In the genomic region with DNA sequence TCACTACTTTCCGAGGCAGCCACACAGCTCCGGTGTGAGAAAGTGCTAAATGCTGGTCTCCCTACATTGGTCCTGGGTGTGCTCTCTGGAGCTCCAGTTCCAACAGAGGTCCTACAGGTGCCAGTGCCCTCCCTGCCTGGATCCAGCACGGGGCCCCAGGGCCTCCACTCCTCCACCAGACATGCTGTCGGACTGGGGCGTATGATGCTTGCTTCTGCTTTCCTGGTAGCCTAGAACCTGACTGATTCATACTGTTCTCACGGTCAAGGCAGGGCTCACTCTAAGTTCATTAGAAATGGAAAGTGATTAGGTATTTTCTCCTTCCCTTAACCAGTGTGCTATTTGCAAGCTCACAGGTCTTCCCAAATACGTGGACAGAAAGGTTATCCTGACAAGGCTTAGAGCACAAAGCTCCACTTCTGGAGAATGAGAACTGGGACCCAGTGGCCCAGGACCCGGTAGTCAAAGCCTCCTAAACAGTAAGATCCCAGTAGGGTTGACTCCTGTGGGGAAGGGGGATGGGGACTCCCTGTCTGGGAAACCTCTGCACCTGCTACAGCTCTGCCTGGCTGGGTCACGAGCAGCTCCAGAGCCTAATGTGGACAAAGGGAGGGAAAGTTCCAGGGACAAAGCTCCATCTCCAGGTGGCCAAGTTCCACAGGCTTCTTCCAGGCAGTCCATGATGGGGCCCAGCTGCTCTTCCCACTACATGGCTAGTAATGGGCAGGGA, we compare ENCODE assay signal across 12 cellular contexts.
DNase-seq lines count a peak whose midpoint lies in the region; ATAC-seq, FAIRE-seq and TF ChIP-seq lines count a peak whose summit lies in the region.
"Had no signal": no experiment of that assay in that cellular context is flagged by ENCODE, and none has a peak within 500 bp of the region (broad histone marks: within the 10 kb centered on the region; RNA-seq: fewer than 3 reads in every experiment).

No MANE protein-coding gene starts in this region.

- peak overlapping the region; percentile 48 for H3K4me2 ChIP-seq in OCI-LY3 (ENCODE audit: low read length)

- CTCF ChIA-PET in GM10248 (lab: Yijun Ruan, JAX) (interaction anchor here (1.0 to 2.4 kb wide), 9 partner anchors 10 to 63 kb away, joined by 3 to 8 read pairs (median 5); no protein-coding TSS in a partner anchor), T-cell (lab: Charles Lee) (no interaction called here)

- peak overlapping the region; percentile 26; the same call in 1 of the 2 replicates for H3K9ac ChIP-seq in OCI-LY3 (ENCODE audit: low read length)

- peaks cover 3 to 5% (median 4%) of the 10 kb centered on the region in 3 donors for H3K9me3 Mint-ChIP-seq in T-cell

- H3K4me1 ChIP-seq in OCI-LY3 (ENCODE audit: low read length): peaks cover 58% of the 10 kb centered on the region

- no peaks in the 10 kb centered on the region for H3K27me3 ChIP-seq in OCI-LY3 (ENCODE audit: low read depth, low read length)

- H3K4me1 Mint-ChIP-seq in T-cell: no peaks in the 10 kb centered on the region

- DNase-seq in GM10248 (ENCODE audit: extremely low spot score) (peak; percentile 72), GM19239 (ENCODE audit: insufficient read length, low spot score) (no peak), NCI-H526 (lab: John Stamatoyannopoulos, UW) (no peak), T-cell (no peak), hypothalamus (lab: John Stamatoyannopoulos, UW) (no peak), SIG-M5 (lab: John Stamatoyannopoulos, UW) (no peak)
- DNase-seq: activated CD8-positive, alpha-beta T cell treated with anti-CD3 and anti-CD28 coated beads, Interleukin-2, amount 10 ng/mL, durations not matched to agents 7 days and 5 days; effector memory CD4-positive, alpha-beta T cell; KG1; stimulated activated CD8-positive, alpha-beta memory T cell treated with anti-CD3 and anti-CD28 coated beads, Interleukin-4, amount 100 ng/mL, for 48 hours had no signal

- TF ChIP-seq CTCF in GM10248 (IDR thresholded peaks at IDR 0.05; ENCODE audit: control extremely low read depth, extremely low read depth, low read depth, missing control alignments) (no peak), OCI-LY3 (IDR thresholded peaks at IDR 0.05; ENCODE audit: low read depth, low read length) (no peak)

- no peak overlapping the region for H3K4me3 Mint-ChIP-seq in T-cell
- H3K4me3 Mint-ChIP-seq: activated CD8-positive, alpha-beta T cell treated with anti-CD3 and anti-CD28 coated beads, Interleukin-2, amount 10 ng/mL, durations not matched to agents 7 days and 5 days had no signal

- H3K27ac Mint-ChIP-seq in T-cell: no peak overlapping the region
- H3K27ac Mint-ChIP-seq: activated CD8-positive, alpha-beta T cell treated with anti-CD3 and anti-CD28 coated beads, Interleukin-2, amount 10 ng/mL, durations not matched to agents 7 days and 5 days had no signal

- peaks cover 3% of the 10 kb centered on the region for H3K36me3 Mint-ChIP-seq in T-cell

- H3K9me3 ChIP-seq in OCI-LY3 (ENCODE audit: insufficient read depth, low read length): no peaks in the 10 kb centered on the region

- peak overlapping the region; percentile 87 for H3K27ac ChIP-seq in OCI-LY3 (ENCODE audit: low read length)

- peak; percentile 63 for FAIRE-seq in GM19239 (lab: Jason Lieb, UNC)

- peaks cover 75% of the 10 kb centered on the region for H4K20me1 ChIP-seq in OCI-LY3 (ENCODE audit: insufficient read depth, low read length)

- H3K27me3 Mint-ChIP-seq in T-cell: peaks cover 6 to 10% of the 10 kb centered on the region in 2 donors

- H3K36me3 ChIP-seq in OCI-LY3 (replicated peaks; ENCODE audit: low read depth, low read length): peaks cover 88% of the 10 kb centered on the region

- H3K4me3 ChIP-seq in OCI-LY3 (ENCODE audit: low read length): no peak overlapping the region

- no peak overlapping the region for H2AFZ ChIP-seq in OCI-LY3 (ENCODE audit: low read depth, low read length)

- H3K79me2 ChIP-seq in OCI-LY3 (ENCODE audit: low read length): peaks cover 99% of the 10 kb centered on the region

- POLR2A ChIA-PET in GM10248 (lab: Yijun Ruan, JAX): interaction anchor here (0.6 to 0.7 kb wide), 2 partner anchors 12 to 434 kb away, joined by 3 read pairs; no protein-coding TSS in a partner anchor
- POLR2A ChIA-PET in T-cell (lab: Charles Lee): no interaction called here

- ATAC-seq in HG02870 (IDR thresholded peaks at IDR 0.05; ENCODE audit: unreplicated experiment) (peak; percentile 79), T-cell (replicated peaks in 1 of 4) (no peak)
- ATAC-seq: activated CD8-positive, alpha-beta T cell treated with anti-CD3 and anti-CD28 coated beads, Interleukin-2, amount 10 ng/mL, durations not matched to agents 7 days and 5 days had no signal
